ENCODE assay signal across 1 cellular context in genomic region chr1:36156329-36157114, GRCh38.
TF ChIP-seq lines count a peak whose summit lies in the region.

No MANE protein-coding gene starts in this region.

TF ChIP-seq in Ishikawa, 13 proteins besides CTCF, POLR2A, EP300 and RAD21 (continued from another document):
- TF ChIP-seq REST (IDR thresholded peaks at IDR 0.05; ENCODE audit: low read depth) (no peak), YY1 (IDR thresholded peaks at IDR 0.05; ENCODE audit: low read depth) (no peak), CREB1 (IDR thresholded peaks at IDR 0.05; ENCODE audit: low read depth) (no peak), USF1 (IDR thresholded peaks at IDR 0.05) (peak; percentile 38; the same call in 1 of the 2 replicates)
